ENCODE assay signal across 9 cellular contexts in the genomic region with DNA sequence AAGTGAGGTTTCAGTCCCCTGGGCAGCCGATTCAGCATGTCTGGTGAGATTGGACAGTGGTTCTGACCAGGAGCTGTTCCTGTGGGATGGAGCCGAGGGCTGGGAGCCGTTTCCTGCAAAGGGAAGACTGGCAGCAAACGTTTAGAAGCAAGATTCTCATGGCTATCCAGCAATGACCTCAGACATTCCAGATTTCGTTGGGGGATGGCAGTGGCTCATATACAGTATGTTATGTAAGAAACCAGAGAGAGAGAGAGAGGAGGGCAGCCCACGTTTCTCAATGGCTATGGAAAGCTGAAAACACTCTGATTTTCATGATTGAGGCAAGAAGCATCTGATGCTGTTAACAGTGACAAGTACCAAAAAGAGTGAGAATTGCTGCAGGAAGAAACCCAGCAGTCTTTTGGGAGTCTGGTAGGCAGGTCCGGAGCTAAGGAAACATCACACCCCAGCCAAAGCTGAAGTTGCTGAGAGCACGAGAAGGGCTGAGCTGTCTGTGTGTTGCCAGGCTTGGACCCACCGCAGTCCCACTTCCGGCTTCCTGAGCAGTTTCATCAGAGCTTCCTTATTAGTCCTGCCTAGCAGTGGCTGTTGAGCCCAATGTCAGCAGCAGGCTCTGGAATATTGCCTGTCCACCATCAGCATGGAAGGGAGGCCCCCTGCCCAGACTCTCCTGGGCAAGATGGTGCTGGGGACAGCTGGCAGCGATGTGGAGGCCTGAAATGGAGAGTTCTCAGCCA. TPM values are rescaled to one million over a fixed set of nuclear protein-coding genes. Genes with fewer than 3 reads are reported as not detected.
A peak's percentile ranks its signal among the peaks of the same experiment; 100 is the strongest.
DNase-seq lines count a peak whose midpoint lies in the region; ATAC-seq and TF ChIP-seq lines count a peak whose summit lies in the region.
"Had no signal": no experiment of that assay in that cellular context is flagged by ENCODE, and none has a peak within 500 bp of the region (broad histone marks: within the 10 kb centered on the region; RNA-seq: fewer than 3 reads in every experiment).

No MANE protein-coding gene starts in this region.

- no peaks in the 10 kb centered on the region for H3K36me3 Mint-ChIP-seq in activated naive CD4-positive, alpha-beta T cell treated with anti-CD3 and anti-CD28 coated beads, Interleukin-2, amount 10 ng/mL, durations not matched to agents 7 days and 5 days
- no peaks in the 10 kb centered on the region for H3K36me3 Mint-ChIP-seq in immature natural killer cell

- no peak overlapping the region for H3K27ac ChIP-seq in testis
- H3K27ac ChIP-seq: VCaP had no signal

- WGBS in testis, 2 donors: 24 to 35% methylated on average over 9 to 11 of the region's 11 CpGs

- H3K27ac Mint-ChIP-seq in activated naive CD4-positive, alpha-beta T cell treated with anti-CD3 and anti-CD28 coated beads, Interleukin-2, amount 10 ng/mL, durations not matched to agents 7 days and 5 days: no peak overlapping the region
- no peak overlapping the region for H3K27ac Mint-ChIP-seq in immature natural killer cell

- TF ChIP-seq POLR2A in testis (IDR thresholded peaks at IDR 0.05): no peak

- H3K9me3 Mint-ChIP-seq in activated naive CD4-positive, alpha-beta T cell treated with anti-CD3 and anti-CD28 coated beads, Interleukin-2, amount 10 ng/mL, durations not matched to agents 7 days and 5 days: no peaks in the 10 kb centered on the region
- no peaks in the 10 kb centered on the region for H3K9me3 Mint-ChIP-seq in immature natural killer cell

- no peaks in the 10 kb centered on the region for H3K36me3 ChIP-seq in testis (ENCODE audit: low read depth, missing control alignments)

- no peak overlapping the region for H3K4me3 Mint-ChIP-seq in activated naive CD4-positive, alpha-beta T cell treated with anti-CD3 and anti-CD28 coated beads, Interleukin-2, amount 10 ng/mL, durations not matched to agents 7 days and 5 days
- peak overlapping the region in 1 of 5 donors; percentile 21 for H3K4me3 Mint-ChIP-seq in immature natural killer cell

- CTCF ChIA-PET in activated naive CD4-positive, alpha-beta T cell treated with anti-CD3 and anti-CD28 coated beads, Interleukin-2, amount 10 ng/mL, durations not matched to agents 7 days and 5 days (lab: Charles Lee): interaction anchor here (1.3 to 3.8 kb wide), 4 partner anchors 8 to 22 kb away, joined by 3 to 32 read pairs (median 12); no protein-coding TSS in a partner anchor

- DNase-seq in activated naive CD4-positive, alpha-beta T cell treated with anti-CD3 and anti-CD28 coated beads, Interleukin-2, amount 10 ng/mL, durations not matched to agents 7 days and 5 days: peak; percentile 54
- DNase-seq in activated naive CD4-positive, alpha-beta T cell treated with anti-CD3 and anti-CD28 coated beads, Interleukin-2, amount 50 U/mL, for 16 hours: no peak
- peak; percentile 82 for DNase-seq in amniotic epithelial cell (ENCODE audit: low read depth)
- DNase-seq in immature natural killer cell: peak in 2 of 3 donors; percentile 7 to 8
- peak; percentile 51 for DNase-seq in testis
- no peak for DNase-seq in T-helper 9 cell

- peaks cover 29% of the 10 kb centered on the region for H3K4me1 Mint-ChIP-seq in activated naive CD4-positive, alpha-beta T cell treated with anti-CD3 and anti-CD28 coated beads, Interleukin-2, amount 10 ng/mL, durations not matched to agents 7 days and 5 days
- H3K4me1 Mint-ChIP-seq in immature natural killer cell: peaks cover 19 to 25% of the 10 kb centered on the region in 2 donors

- H3K9me3 ChIP-seq in testis: no peaks in the 10 kb centered on the region

- intact Hi-C loops in testis (cut with DNase I; ENCODE audit: low total_unique reads): no loop called here

- no peak for ATAC-seq in HG02610 (IDR thresholded peaks at IDR 0.05; ENCODE audit: unreplicated experiment)
- no peak for ATAC-seq in HG03439 (IDR thresholded peaks at IDR 0.05; ENCODE audit: unreplicated experiment)

- H3K27me3 ChIP-seq in testis: no peaks in the 10 kb centered on the region

- peaks cover 17% of the 10 kb centered on the region for H3K27me3 Mint-ChIP-seq in activated naive CD4-positive, alpha-beta T cell treated with anti-CD3 and anti-CD28 coated beads, Interleukin-2, amount 10 ng/mL, durations not matched to agents 7 days and 5 days
- peaks cover 0 to 7% (median 5%) of the 10 kb centered on the region in 3 donors for H3K27me3 Mint-ChIP-seq in immature natural killer cell (ENCODE audit: low read depth in 3 of 3)

- no peak for TF ChIP-seq CTCF in testis (IDR thresholded peaks at IDR 0.05)

- H3K4me1 ChIP-seq in testis: peaks cover 4% of the 10 kb centered on the region

- H3K4me3 ChIP-seq in testis: no peak overlapping the region

RNA-seq across cellular contexts. Expression of a gene that starts 25.5 kb away (rescaled TPM):
- 10 to 100 TPM; 16.0 to 20.8 (median 16.7) TPM for polyA plus RNA-seq in immature natural killer cell
- 100 to 1,000 TPM in 1 of 2 donors, 10 to 100 TPM in 1; 88.0 to 127 TPM for total RNA-seq in testis
- 65.8 TPM for polyA plus RNA-seq in testis (ENCODE audit: insufficient read depth, low read depth, low replicate concordance)

Comparison
In these comparisons a context has a peak if more than half of its experiments do, and no peak if none do; other contexts are left out.
1. DNase-seq: peak in activated naive CD4-positive, alpha-beta T cell treated with anti-CD3 and anti-CD28 coated beads, Interleukin-2, amount 10 ng/mL, durations not matched to agents 7 days and 5 days (single experiment), amniotic epithelial cell (single experiment), immature natural killer cell (2 of 3) and testis (single experiment); none in activated naive CD4-positive, alpha-beta T cell treated with anti-CD3 and anti-CD28 coated beads, Interleukin-2, amount 50 U/mL, for 16 hours (single experiment) and T-helper 9 cell (single experiment).